In genomic region chr1:45999507-45999906, GRCh38 we compare ENCODE assay signal across 20 cellular contexts.
DNase-seq lines count a peak whose midpoint lies in the region; ATAC-seq, FAIRE-seq and TF ChIP-seq lines count a peak whose summit lies in the region.
"Had no signal": no experiment of that assay in that cellular context is flagged by ENCODE, and none has a peak within 500 bp of the region (broad histone marks: within the 10 kb centered on the region; RNA-seq: fewer than 3 reads in every experiment).

No MANE protein-coding gene starts in this region.

- FAIRE-seq in K562 (lab: Jason Lieb, UNC) = no peak
- FAIRE-seq: GM12878, GM18507, H1 had no signal

- DNase-seq in GM23248 (peak; percentile 13), K562 (ENCODE audit: extremely low read depth in 1 of 4, low spot score in 3 of 4) (no peak), fibroblast of gingiva (ENCODE audit: low read depth) (peak; percentile 14), gastrocnemius medialis (no peak), NCI-H69 (lab: John Stamatoyannopoulos, UW) (no peak), cardiac septum (ENCODE audit: low spot score) (no peak)
- DNase-seq in activated CD4-positive, alpha-beta T cell treated with anti-CD3 and anti-CD28 coated beads, Interleukin-2, amount 50 U/mL, for 4 hours = no peak
- DNase-seq: C1 segment of cervical spinal cord; Calu3; CD4-positive, alpha-beta memory T cell; COR-L47; DMS53; DMS79 treated with DMSO at 0.1 percent for 48 hours; GDM1; H7; HCEC 1CT had no signal

- H3K36me3 ChIP-seq in GM23248 (ENCODE audit: low read depth) = 0 out of 2 replicates have a peak, but pooled peaks cover 4% of the 10 kb centered on the region
- peaks cover 4% of the 10 kb centered on the region; the same call in 2 of the 3 replicates for H3K36me3 ChIP-seq in K562 (ENCODE audit: control insufficient read depth, insufficient read depth, low read length)
- peaks cover 0 to 49% of the 10 kb centered on the region in 2 donors for H3K36me3 ChIP-seq in gastrocnemius medialis

- BruUV-seq in K562 (replicated peaks; lab: Mats Ljungman, UMichigan) = no TSS peak

- POLR2A ChIA-PET in K562 (lab: Yijun Ruan, JAX) = interaction anchor here (0.8 to 2.2 kb wide), 6 partner anchors 9 to 313 kb away, joined by 3 to 6 read pairs (median 4); partner anchors contain the start of genes GPBP1L1 and TMEM69

- no peaks in the 10 kb centered on the region for H3K27me3 ChIP-seq in GM23248 (replicated peaks; ENCODE audit: insufficient read depth)
- no peaks in the 10 kb centered on the region for H3K27me3 ChIP-seq in K562 (ENCODE audit: control insufficient read depth in 2 of 2, insufficient read depth in 2 of 2, low read length in 2 of 2)
- no peaks in the 10 kb centered on the region for H3K27me3 ChIP-seq in gastrocnemius medialis

- no peak overlapping the region for H3K9ac ChIP-seq in GM23248
- no peak overlapping the region for H3K9ac ChIP-seq in K562 (ENCODE audit: insufficient read depth in 1 of 2, low read depth in 2 of 2, low read length in 2 of 2)

- CTCF ChIA-PET in K562 (lab: Yijun Ruan, JAX; ENCODE audit: low intra/inter-chr PET ratio) = no interaction called here

- H3K4me2 ChIP-seq in GM23248 (ENCODE audit: unreplicated experiment) = no peak overlapping the region
- H3K4me2 ChIP-seq in K562 (ENCODE audit: insufficient read depth, low read length) = peak overlapping the region; percentile 4; the same call in 1 of the 2 replicates

- peaks cover 12% of the 10 kb centered on the region; the same call in 1 of the 2 replicates for H3K79me2 ChIP-seq in GM23248 (ENCODE audit: insufficient read depth)
- no peaks in the 10 kb centered on the region for H3K79me2 ChIP-seq in K562 (ENCODE audit: control insufficient read depth, insufficient read depth, low read length)

- no peaks in the 10 kb centered on the region for H3F3A ChIP-seq in GM23248 (ENCODE audit: insufficient read depth)

- no peak for TF ChIP-seq EP300 in K562 (IDR thresholded peaks at IDR 0.05; ENCODE audit: low read length)

- H4K20me1 ChIP-seq in GM23248 (ENCODE audit: insufficient read depth) (no peaks in the 10 kb centered on the region), K562 (replicated peaks; ENCODE audit: control insufficient read depth, insufficient read depth, low read length) (no peaks in the 10 kb centered on the region)

- H3K27ac ChIP-seq in GM23248 = no peak overlapping the region
- H3K27ac ChIP-seq in K562 (ENCODE audit: extremely low read depth, low read depth, low read length) = no peak overlapping the region; the same call in 2 of the 3 replicates
- H3K27ac ChIP-seq in gastrocnemius medialis = peak overlapping the region; percentile 23 to 65 (median 48)

- H2AFZ ChIP-seq in GM23248 (no peak overlapping the region), K562 (ENCODE audit: low read depth, low read length) (no peak overlapping the region)

- H3K9me3 ChIP-seq in GM23248 (ENCODE audit: low read depth) (no peaks in the 10 kb centered on the region), K562 (replicated peaks; ENCODE audit: control insufficient read depth, insufficient read depth, low read depth, low read length) (no peaks in the 10 kb centered on the region), gastrocnemius medialis (no peaks in the 10 kb centered on the region)

- intact Hi-C loops in K562 (cut with micrococcal nuclease) = no loop called here
- intact Hi-C loops in gastrocnemius medialis (cut with DNase I; ENCODE audit: low total_unique reads) = no loop called here
- intact Hi-C loops in cardiac septum (cut with DNase I) = no loop called here

- in situ Hi-C loops in GM23248 (cut with MboI) = no loop called here
- in situ Hi-C loops in K562 (cut with MboI) = no loop called here
- in situ Hi-C loops in gastrocnemius medialis (cut with MboI; ENCODE audit: low sequenced_read_pairs in 4 of 4) = no loop called here

- TF ChIP-seq RAD21 in K562 (CRISPR knock-in tag; conservative IDR thresholded peaks at IDR 0.05 in 1 of 2, IDR thresholded peaks at IDR 0.05 in 1 of 2) = no peak

- H3K4me1 ChIP-seq in GM23248 (ENCODE audit: insufficient read depth) (no peaks in the 10 kb centered on the region), K562 (replicated peaks in 1 of 2; ENCODE audit: control insufficient read depth in 2 of 2, insufficient read depth in 2 of 2, low read length in 2 of 2) (peaks cover 0 to 8% of the 10 kb centered on the region in 2 experiments; a peak in 3 of 5 replicates), gastrocnemius medialis (peaks cover 10 to 22% of the 10 kb centered on the region in 2 donors)

- no peak overlapping the region for H3K4me3 ChIP-seq in GM23248
- H3K4me3 ChIP-seq in K562 = no peak overlapping the region
- H3K4me3 ChIP-seq in gastrocnemius medialis = no peak overlapping the region
- H3K4me3 ChIP-seq: GM12878 had no signal

- 98% methylated on average over 2 of the region's 2 CpGs for WGBS in GM23248 (ENCODE audit: low coverage in 1 of 2, low lambda C conversion rate in 2 of 2, missing lambda C conversion rate in 2 of 2), 2 experiments
- 75% methylated on average over 2 of the region's 2 CpGs for WGBS in K562 (ENCODE audit: insufficient coverage, low coverage, missing lambda C conversion rate)

- TF ChIP-seq CTCF in K562 (IDR thresholded peaks at IDR 0.05 in 2 of 3, conservative IDR thresholded peaks at IDR 0.05 in 1 of 3; ENCODE audit: insufficient read depth in 2 of 3, low read depth in 1 of 3, low read length in 3 of 3) (no peak), gastrocnemius medialis (IDR thresholded peaks at IDR 0.05 in 4 of 5, conservative IDR thresholded peaks at IDR 0.05 in 1 of 5) (no peak)

- peak; percentile 67 for ATAC-seq in K562
- ATAC-seq in gastrocnemius medialis = no peak
- no peak for ATAC-seq in GM18498 (IDR thresholded peaks at IDR 0.05; ENCODE audit: unreplicated experiment)
- ATAC-seq: GM12878 had no signal

- H3K9me1 ChIP-seq in K562 (ENCODE audit: control insufficient read depth, insufficient read depth, low read length) = no peaks in the 10 kb centered on the region

- no peak for TF ChIP-seq POLR2A in K562 (conservative IDR thresholded peaks at IDR 0.05)
- TF ChIP-seq POLR2A in gastrocnemius medialis (IDR thresholded peaks at IDR 0.05) = no peak

- no peaks in the 10 kb centered on the region for H3K9me2 ChIP-seq in GM23248 (ENCODE audit: insufficient read depth)

TF ChIP-seq in K562, 482 proteins besides CTCF, POLR2A, EP300 and RAD21 (continues in another document):
- TF ChIP-seq SP1 (CRISPR knock-in tag; IDR thresholded peaks at IDR 0.05) (no peak), JUND (IDR thresholded peaks at IDR 0.05; ENCODE audit: borderline replicate concordance, low read depth, low read length) (0 out of 2 replicates have a peak, but pooled peaks have one; percentile 37), JUND (tag; IDR thresholded peaks at IDR 0.05; ENCODE audit: borderline replicate concordance, low read depth, low read length) (peak; percentile 80; the same call in 2 of the 3 replicates), KAT8 (IDR thresholded peaks at IDR 0.05; ENCODE audit: low read depth) (no peak), MTA1 (IDR thresholded peaks at IDR 0.05; ENCODE audit: borderline replicate concordance) (no peak), ELF1 (tag; IDR thresholded peaks at IDR 0.05) (0 out of 2 replicates have a peak, but pooled peaks have one; percentile 13), XRCC5 (IDR thresholded peaks at IDR 0.05; ENCODE audit: low read depth, low read length) (no peak), ZNF717 (CRISPR knock-in tag; IDR thresholded peaks at IDR 0.05) (no peak), MAX (CRISPR knock-in tag; IDR thresholded peaks at IDR 0.05) (no peak), CTBP1 (IDR thresholded peaks at IDR 0.05; ENCODE audit: borderline replicate concordance) (no peak), CHD2 (IDR thresholded peaks at IDR 0.05; ENCODE audit: low read depth, low read length) (no peak), DPF2 (IDR thresholded peaks at IDR 0.05) (peak; percentile 25; the same call in 1 of the 2 replicates), ZNF347 (CRISPR knock-in tag; IDR thresholded peaks at IDR 0.05; ENCODE audit: low read depth) (no peak), E4F1 (CRISPR knock-in tag; IDR thresholded peaks at IDR 0.05; ENCODE audit: borderline replicate concordance) (no peak), ZNF384 (IDR thresholded peaks at IDR 0.05; ENCODE audit: low read depth, low read length) (no peak), TFAM (CRISPR knock-in tag; conservative IDR thresholded peaks at IDR 0.05) (no peak), MAFF (IDR thresholded peaks at IDR 0.05; ENCODE audit: low read length) (peak; percentile 52; the same call in 1 of the 2 replicates), KLF10 (CRISPR knock-in tag; IDR thresholded peaks at IDR 0.05) (no peak), MEIS2 (IDR thresholded peaks at IDR 0.05; ENCODE audit: partially characterized antibody) (peak; percentile 34), FOXJ2 (tag; IDR thresholded peaks at IDR 0.05) (0 out of 2 replicates have a peak, but pooled peaks have one; percentile 47), E2F5 (CRISPR knock-in tag; IDR thresholded peaks at IDR 0.05) (no peak)

Comparison
In these comparisons a context has a peak if more than half of its experiments do, and no peak if none do; other contexts are left out.
1. DNase-seq: peak in GM23248 (single experiment) and fibroblast of gingiva (single experiment); none in K562 (0 of 4), gastrocnemius medialis (0 of 2), NCI-H69 (single experiment), cardiac septum (single experiment) and activated CD4-positive, alpha-beta T cell treated with anti-CD3 and anti-CD28 coated beads, Interleukin-2, amount 50 U/mL, for 4 hours (0 of 2).
2. H3K27ac ChIP-seq: peak in gastrocnemius medialis (4 of 4); none in GM23248 (single experiment) and K562 (single experiment).